17 cellular contexts compared by ENCODE assay signal in the genomic region with DNA sequence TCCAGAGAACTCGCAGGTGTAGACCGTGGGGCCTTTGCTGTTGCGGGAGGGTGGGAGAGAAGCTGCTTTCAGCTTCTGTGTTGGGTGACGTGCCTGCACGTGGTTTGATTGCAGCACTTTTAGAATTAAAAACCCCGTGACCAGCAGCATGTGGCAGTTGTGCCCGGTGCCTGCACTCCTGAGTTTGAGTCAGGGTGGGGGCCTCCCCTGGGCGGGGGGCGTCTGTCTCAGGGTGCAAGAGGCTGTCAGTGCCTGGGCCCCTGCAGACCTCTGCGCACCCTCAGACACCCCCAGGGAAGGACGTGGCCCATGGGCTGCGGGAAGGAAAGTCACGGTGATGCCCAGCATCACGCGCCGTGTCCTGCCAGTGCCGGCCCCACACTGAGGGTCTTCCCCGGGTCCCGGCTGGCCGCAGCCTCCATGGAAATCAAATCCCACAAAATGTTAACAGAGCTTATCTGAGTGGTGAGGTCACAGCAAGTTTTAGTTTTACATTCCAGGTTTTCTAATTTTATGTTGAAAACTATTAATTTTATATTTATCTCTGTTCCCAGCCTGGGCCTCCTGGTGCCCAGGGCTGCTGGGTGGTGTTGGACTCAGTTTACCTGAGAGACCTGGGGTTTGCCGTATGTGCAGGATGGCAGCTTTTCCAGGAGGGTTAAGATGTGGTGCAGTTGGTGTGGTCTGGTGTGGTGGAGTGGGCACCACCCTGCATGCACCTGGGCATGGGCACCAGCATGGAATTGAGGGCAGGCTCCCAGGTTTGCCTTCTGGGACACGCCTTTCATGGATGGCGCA. TPM values are rescaled to one million over a fixed set of nuclear protein-coding genes. Genes with fewer than 3 reads are reported as not detected.
DNase-seq lines count a peak whose midpoint lies in the region; TF ChIP-seq lines count a peak whose summit lies in the region.
"Had no signal": no experiment of that assay in that cellular context is flagged by ENCODE, and none has a peak within 500 bp of the region (broad histone marks: within the 10 kb centered on the region; RNA-seq: fewer than 3 reads in every experiment).

No MANE protein-coding gene starts in this region.

- peaks cover 35% of the 10 kb centered on the region for H3K4me1 Mint-ChIP-seq in dendritic cell treated with granulocyte-macrophage colony-stimulating factor and Interleukin-4, amounts not matched to agents 40 ng/mL and 50 ng/mL, for 4 days (ENCODE audit: low read depth)
- H3K4me1 Mint-ChIP-seq in progenitor cell of endocrine pancreas (ENCODE audit: low read depth) = no peaks in the 10 kb centered on the region

- H3K36me3 ChIP-seq in BLaER1 treated with 17β-estradiol and CSF1 and Interleukin-3, amounts not matched to agents 10 nM and 100 nM = peaks cover 0 to 7% (median 0%) of the 10 kb centered on the region in 11 experiments; a peak in 1 of 22 replicates
- H3K36me3 ChIP-seq in prostate gland = no peaks in the 10 kb centered on the region
- H3K36me3 ChIP-seq: BE2C had no signal

- no peak overlapping the region for H3K4me3 Mint-ChIP-seq in dendritic cell treated with granulocyte-macrophage colony-stimulating factor and Interleukin-4, amounts not matched to agents 40 ng/mL and 50 ng/mL, for 4 days
- H3K4me3 Mint-ChIP-seq in progenitor cell of endocrine pancreas (ENCODE audit: low read depth) = no peak overlapping the region
- H3K4me3 Mint-ChIP-seq: CD8-positive, alpha-beta T cell had no signal

- peaks cover 0 to 17% (median 0%) of the 10 kb centered on the region in 11 experiments; a peak in 3 of 22 replicates for H4K20me1 ChIP-seq in BLaER1 treated with 17β-estradiol and CSF1 and Interleukin-3, amounts not matched to agents 10 nM and 100 nM

- WGBS in prostate gland = 82% methylated on average over 23 of the region's 23 CpGs

- H3K9ac ChIP-seq in BLaER1 treated with 17β-estradiol and CSF1 and Interleukin-3, amounts not matched to agents 10 nM and 100 nM = no peak overlapping the region
- H3K9ac ChIP-seq: KMS-11 had no signal

- TF ChIP-seq POLR2A in prostate gland (IDR thresholded peaks at IDR 0.05) = no peak

- H3K9me3 ChIP-seq in BLaER1 treated with 17β-estradiol and CSF1 and Interleukin-3, amounts not matched to agents 10 nM and 100 nM (replicated peaks in 1 of 11) = peaks cover 0 to 13% (median 6%) of the 10 kb centered on the region in 11 experiments; a peak in 7 of 22 replicates
- H3K9me3 ChIP-seq in prostate gland = no peaks in the 10 kb centered on the region
- H3K9me3 ChIP-seq: BE2C, SJSA1 had no signal

- no peak overlapping the region for H3K27ac ChIP-seq in BLaER1 treated with 17β-estradiol and CSF1 and Interleukin-3, amounts not matched to agents 10 nM and 100 nM
- H3K27ac ChIP-seq in prostate gland = no peak overlapping the region
- H3K27ac ChIP-seq: KMS-11, SJSA1 had no signal

- no peak overlapping the region for H3K4me3 ChIP-seq in BLaER1 treated with 17β-estradiol and CSF1 and Interleukin-3, amounts not matched to agents 10 nM and 100 nM
- H3K4me3 ChIP-seq in retinal pigment epithelial cell (ENCODE audit: low read length) = no peak overlapping the region
- H3K4me3 ChIP-seq in prostate gland = no peak overlapping the region
- H3K4me3 ChIP-seq: SJSA1 had no signal

- peaks cover 69% of the 10 kb centered on the region for H3K36me3 Mint-ChIP-seq in dendritic cell treated with granulocyte-macrophage colony-stimulating factor and Interleukin-4, amounts not matched to agents 40 ng/mL and 50 ng/mL, for 4 days (ENCODE audit: low read depth)
- no peaks in the 10 kb centered on the region for H3K36me3 Mint-ChIP-seq in progenitor cell of endocrine pancreas (ENCODE audit: insufficient read depth)
- H3K36me3 Mint-ChIP-seq: CD8-positive, alpha-beta T cell had no signal

- H3K27me3 Mint-ChIP-seq in dendritic cell treated with granulocyte-macrophage colony-stimulating factor and Interleukin-4, amounts not matched to agents 40 ng/mL and 50 ng/mL, for 4 days = peaks cover 1% of the 10 kb centered on the region
- H3K27me3 Mint-ChIP-seq in progenitor cell of endocrine pancreas = no peaks in the 10 kb centered on the region

- H3K27ac Mint-ChIP-seq in dendritic cell treated with granulocyte-macrophage colony-stimulating factor and Interleukin-4, amounts not matched to agents 40 ng/mL and 50 ng/mL, for 4 days = peak overlapping the region; percentile 77
- H3K27ac Mint-ChIP-seq in progenitor cell of endocrine pancreas = no peak overlapping the region
- H3K27ac Mint-ChIP-seq: CD8-positive, alpha-beta T cell had no signal

- intact Hi-C loops in dendritic cell treated with granulocyte-macrophage colony-stimulating factor and Interleukin-4, amounts not matched to agents 40 ng/mL and 50 ng/mL, for 4 days (cut with micrococcal nuclease) = no loop called here
- intact Hi-C loops in prostate gland (cut with DNase I) = no loop called here

- DNase-seq in GM13976 (ENCODE audit: low spot score) (peak; percentile 37), retinal pigment epithelial cell (ENCODE audit: low read depth) (peak; percentile 20), foreskin melanocyte (no peak), prostate gland (ENCODE audit: low spot score) (no peak), progenitor cell of endocrine pancreas (ENCODE audit: low spot score, unreplicated experiment) (no peak)
- DNase-seq: BE2C; CD8-positive, alpha-beta T cell; DMS79 treated with DMSO at 0.1 percent for 48 hours; NCI-H1436 treated with DMSO at 0.1 percent for 48 hours; NCI-H2029 treated with DMSO at 0.1 percent for 48 hours; NCI-H2171 treated with DMSO at 0.1 percent for 48 hours; NCI-H446 treated with DMSO at 0.1 percent for 48 hours; NCI-H748 treated with DMSO at 0.1 percent for 48 hours had no signal

- H3K27me3 ChIP-seq in BLaER1 treated with 17β-estradiol and CSF1 and Interleukin-3, amounts not matched to agents 10 nM and 100 nM = no peaks in the 10 kb centered on the region; a peak in 1 of 22 replicates
- H3K27me3 ChIP-seq in prostate gland (replicated peaks; ENCODE audit: insufficient read depth) = no peaks in the 10 kb centered on the region
- H3K27me3 ChIP-seq: BE2C, SJSA1 had no signal

- no peak for TF ChIP-seq CTCF in GM13976 (IDR thresholded peaks at IDR 0.05; ENCODE audit: borderline replicate concordance, control extremely low read depth, extremely low read depth, insufficient read depth, missing control alignments)
- no peak for TF ChIP-seq CTCF in retinal pigment epithelial cell (conservative IDR thresholded peaks at IDR 0.05; ENCODE audit: low read depth, low read length)
- TF ChIP-seq CTCF in prostate gland (IDR thresholded peaks at IDR 0.05) = no peak
- TF ChIP-seq CTCF in progenitor cell of endocrine pancreas (IDR thresholded peaks at IDR 0.05; ENCODE audit: unreplicated experiment) = no peak

- H3K4me1 ChIP-seq in BLaER1 treated with 17β-estradiol and CSF1 and Interleukin-3, amounts not matched to agents 10 nM and 100 nM = peaks cover 0 to 34% (median 19%) of the 10 kb centered on the region in 10 experiments; a peak in 11 of 20 replicates
- no peaks in the 10 kb centered on the region for H3K4me1 ChIP-seq in prostate gland (replicated peaks)
- H3K4me1 ChIP-seq: BE2C, SJSA1 had no signal

- peak overlapping the region in 9 of 11 experiments; percentile 9 to 58 (median 41); a peak in 14 of 22 replicates for H3K4me2 ChIP-seq in BLaER1 treated with 17β-estradiol and CSF1 and Interleukin-3, amounts not matched to agents 10 nM and 100 nM
- H3K4me2 ChIP-seq: KMS-11 had no signal

- in situ Hi-C loops in GM13976 (cut with MboI; ENCODE audit: low sequenced_read_pairs, unreplicated experiment) = no loop called here

- H3K9me3 Mint-ChIP-seq in dendritic cell treated with granulocyte-macrophage colony-stimulating factor and Interleukin-4, amounts not matched to agents 40 ng/mL and 50 ng/mL, for 4 days = no peaks in the 10 kb centered on the region
- H3K9me3 Mint-ChIP-seq in progenitor cell of endocrine pancreas (ENCODE audit: low read depth) = no peaks in the 10 kb centered on the region
- H3K9me3 Mint-ChIP-seq: CD8-positive, alpha-beta T cell had no signal

RNA-seq across cellular contexts. Expression of gene AHRR, which starts 33.3 kb away (rescaled TPM):
- total RNA-seq in prostate gland (10 to 100 TPM in 1 of 2 donors, 1 to 10 TPM in 1; 1.9 to 17.7 TPM), progenitor cell of endocrine pancreas (0.69 and 1.3 TPM in 2 replicates)

Comparison
In these comparisons a context has a peak if more than half of its experiments do, and no peak if none do; other contexts are left out.
1. DNase-seq: peak in GM13976 (single experiment) and retinal pigment epithelial cell (single experiment); none in foreskin melanocyte (single experiment), prostate gland (single experiment) and progenitor cell of endocrine pancreas (single experiment).